25 cellular contexts compared by ENCODE assay signal in the genomic region with DNA sequence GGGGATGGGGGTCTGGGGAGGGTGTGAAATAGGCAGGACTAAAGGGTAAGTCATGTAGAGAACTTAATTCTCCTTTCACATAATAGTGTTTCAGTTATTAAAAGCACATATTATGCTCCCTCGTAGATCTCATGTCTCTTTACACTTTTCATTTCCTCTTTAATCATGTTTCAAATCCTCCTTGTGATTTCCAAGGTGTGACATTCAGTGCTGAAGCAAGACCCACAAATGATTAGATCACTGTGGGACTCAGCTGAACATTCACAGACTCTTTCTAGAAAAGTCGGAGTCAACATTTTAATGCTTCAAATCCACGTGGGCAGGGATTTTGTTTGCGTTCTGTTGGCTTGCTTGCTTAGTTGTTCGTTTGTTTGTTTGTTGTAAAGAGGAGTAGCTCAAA. TPM values are rescaled to one million over a fixed set of nuclear protein-coding genes. Genes with fewer than 3 reads are reported as not detected.
A peak's percentile ranks its signal among the peaks of the same experiment; 100 is the strongest.
DNase-seq lines count a peak whose midpoint lies in the region; ATAC-seq and TF ChIP-seq lines count a peak whose summit lies in the region.
"Had no signal": no experiment of that assay in that cellular context is flagged by ENCODE, and none has a peak within 500 bp of the region (broad histone marks: within the 10 kb centered on the region; RNA-seq: fewer than 3 reads in every experiment).

No MANE protein-coding gene starts in this region.

- H3K27me3 ChIP-seq in Panc1 (ENCODE audit: control insufficient read depth, insufficient read depth, low read length): no peaks in the 10 kb centered on the region

- BruUV-seq in Panc1 (replicated peaks; lab: Mats Ljungman, UMichigan): no TSS peak

- no peak overlapping the region for H3K4me3 ChIP-seq in Panc1 (ENCODE audit: low read depth in 2 of 2, low read length in 2 of 2)

- ATAC-seq in GM18508 (IDR thresholded peaks at IDR 0.05; ENCODE audit: insufficient read depth, unreplicated experiment): peak; percentile 80
- peak; percentile 62 for ATAC-seq in GM19463 (IDR thresholded peaks at IDR 0.05; ENCODE audit: unreplicated experiment)
- peak; percentile 66 for ATAC-seq in HG02884 (IDR thresholded peaks at IDR 0.05; ENCODE audit: unreplicated experiment)
- no peak for ATAC-seq in Panc1
- ATAC-seq in HG03342 (IDR thresholded peaks at IDR 0.05; ENCODE audit: unreplicated experiment): no peak
- ATAC-seq: CD8-positive, alpha-beta T cell; natural killer cell had no signal

- DNase-seq in Panc1 (ENCODE audit: low read depth, low spot score) (no peak), HPDE6-E6E7 (ENCODE audit: extremely low spot score) (no peak), COLO668 (lab: John Stamatoyannopoulos, UW; ENCODE audit: unreplicated experiment) (no peak), SIG-M5 treated with dmso at 0.1 percent for 504 hours (lab: John Stamatoyannopoulos, UW; ENCODE audit: unreplicated experiment) (no peak)
- DNase-seq: activated CD4-positive, alpha-beta T cell treated with anti-CD3 and anti-CD28 coated beads for 48 hours; activated CD8-positive, alpha-beta memory T cell treated with anti-CD3 and anti-CD28 coated beads, Interleukin-2, amount 50 U/mL, for 4 hours; activated gamma-delta T cell treated with Interleukin-2 at 50 U/mL for 16 hours; amygdala; CD8-positive, alpha-beta T cell; cerebellar nuclear complex; DMS79 treated with DMSO at 0.1 percent for 48 hours; effector memory CD4-positive, alpha-beta T cell; islet precursor cell; natural killer cell; NCI-H2029; NCI-H524; posterior cingulate gyrus; small intestine; stimulated activated CD4-positive, alpha-beta T cell treated with anti-CD3 and anti-CD28 coated beads, Interleukin-4, amount 100 ng/mL, for 24 hours; substantia nigra had no signal

- H3K36me3 ChIP-seq in Panc1 (ENCODE audit: control insufficient read depth, insufficient read depth, low read length): peaks cover 32% of the 10 kb centered on the region; the same call in 1 of the 2 replicates

- CTCF ChIA-PET in Panc1 (lab: Charles Lee): no interaction called here

- intact Hi-C loops in Panc1 (cut with micrococcal nuclease; ENCODE audit: unreplicated experiment): no loop called here

- H3K4me1 ChIP-seq in Panc1 (ENCODE audit: control insufficient read depth, insufficient read depth, low read length): no peaks in the 10 kb centered on the region; the same call in none of the 2 replicates

- in situ Hi-C loops in Panc1 (cut with HindIII; ENCODE audit: low pct_unique_long_range_greater_than_20kb, low sequenced_read_pairs): no loop called here

- POLR2A ChIA-PET in Panc1 (lab: Charles Lee): no interaction called here

- peak overlapping the region; percentile 13; the same call in 1 of the 2 replicates for H3K27ac ChIP-seq in Panc1 (ENCODE audit: low read length)

- TF ChIP-seq CTCF in Panc1 (IDR thresholded peaks at IDR 0.05): no peak

- H3K9me3 ChIP-seq in Panc1 (ENCODE audit: control insufficient read depth, insufficient read depth, low read depth, low read length): no peaks in the 10 kb centered on the region

RNA-seq across cellular contexts. Expression of gene CALCRL, which starts 34.7 kb away (rescaled TPM):
- total RNA-seq in Panc1 (2021; ENCODE audit: unreplicated experiment): 1.9 TPM
- 0.51 TPM for polyA plus RNA-seq in Panc1 (2012; ENCODE audit: insufficient read length)
- polyA plus RNA-seq: IgD-negative memory B cell had no signal

Comparison
In these comparisons a context has a peak if more than half of its experiments do, and no peak if none do; other contexts are left out.
1. ATAC-seq: peak in GM18508 (single experiment), GM19463 (single experiment) and HG02884 (single experiment); none in Panc1 (single experiment) and HG03342 (single experiment).